ENCODE assay signal across 9 cellular contexts in the genomic region with DNA sequence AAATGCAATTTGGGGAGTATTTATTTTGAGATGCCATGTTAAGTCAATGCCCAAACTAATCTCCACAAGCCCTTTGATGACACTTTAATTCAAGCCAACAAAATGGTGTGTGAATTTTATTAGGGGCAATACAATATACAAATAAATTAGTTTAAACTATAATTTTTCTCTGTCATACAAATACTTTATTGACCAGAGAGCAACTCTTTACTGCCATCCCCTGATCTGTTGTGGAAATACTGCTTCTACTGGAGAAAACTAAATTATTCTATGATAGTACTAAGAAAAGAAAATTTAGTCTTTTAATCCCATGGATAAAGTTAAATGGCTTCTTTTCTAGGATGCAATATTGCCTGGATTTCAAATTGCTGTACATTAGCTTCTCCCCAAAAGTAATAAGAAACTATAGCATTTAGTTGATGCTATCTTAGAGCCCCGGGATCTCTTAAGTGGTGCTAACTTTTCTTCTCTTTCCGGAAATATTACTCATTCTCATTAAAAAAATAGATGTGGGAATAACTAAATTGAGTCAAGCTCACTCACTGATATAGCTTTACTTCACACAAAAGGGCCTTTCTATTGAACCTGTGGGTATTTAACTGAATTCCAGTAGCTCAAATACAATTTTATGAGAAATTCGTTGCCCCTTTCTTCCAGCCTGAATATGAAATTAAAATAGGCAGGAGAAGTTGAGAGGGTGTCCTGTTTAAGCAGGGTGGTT. TPM values are rescaled to one million over a fixed set of nuclear protein-coding genes. Genes with fewer than 3 reads are reported as not detected.
DNase-seq lines count a peak whose midpoint lies in the region; ATAC-seq, FAIRE-seq and TF ChIP-seq lines count a peak whose summit lies in the region.
"Had no signal": no experiment of that assay in that cellular context is flagged by ENCODE, and none has a peak within 500 bp of the region (broad histone marks: within the 10 kb centered on the region; RNA-seq: fewer than 3 reads in every experiment).

No MANE protein-coding gene starts in this region.

- H3K36me3 Mint-ChIP-seq in activated T-helper 2 cell treated with anti-CD3 and anti-CD28 coated beads, Interferon-gamma antibody, Interleukin-2, Interleukin-4, amounts not matched to agents 10 μg/mL and 5 μg/mL and 100 μg/mL, durations not matched to agents 14 hours and 24 hours and 36 hours (ENCODE audit: low read depth), result no peaks in the 10 kb centered on the region
- H3K36me3 Mint-ChIP-seq: CD8-positive, alpha-beta memory T cell had no signal

- no peaks in the 10 kb centered on the region for H3K27me3 ChIP-seq in pancreas

- ATAC-seq in pancreas (peak in 3 of 4 donors; percentile 56 to 71 (median 70)), HG03460 (IDR thresholded peaks at IDR 0.05; ENCODE audit: unreplicated experiment) (no peak)

- peak in 2 of 4 donors; percentile 20 to 34 for TF ChIP-seq CTCF in pancreas (IDR thresholded peaks at IDR 0.05)

- intact Hi-C loops in pancreas (cut with DNase I), result loop anchor here (5.0 to 10.0 kb wide), 3 partner anchors 96 to 106 kb away; no protein-coding TSS in a partner anchor
- intact Hi-C loops in activated T-helper 2 cell treated with anti-CD3 and anti-CD28 coated beads, Interferon-gamma antibody, Interleukin-2, Interleukin-4, amounts not matched to agents 10 μg/mL and 5 μg/mL and 100 μg/mL, durations not matched to agents 14 hours and 24 hours and 36 hours (cut with micrococcal nuclease), result loop anchor here (5.0 kb wide), 1 partner anchor 51 kb away; a partner anchor contains a TSS

- no peak overlapping the region for H3K4me3 Mint-ChIP-seq in activated T-helper 2 cell treated with anti-CD3 and anti-CD28 coated beads, Interferon-gamma antibody, Interleukin-2, Interleukin-4, amounts not matched to agents 10 μg/mL and 5 μg/mL and 100 μg/mL, durations not matched to agents 14 hours and 24 hours and 36 hours (ENCODE audit: low read depth)
- H3K4me3 Mint-ChIP-seq: CD8-positive, alpha-beta memory T cell had no signal

- peak; percentile 4 to 46 (median 21) for DNase-seq in NCI-H1417 (lab: John Stamatoyannopoulos, UW)
- DNase-seq in NCI-H1417 treated with DMSO at 0.1 percent for 48 hours (lab: John Stamatoyannopoulos, UW), result no peak
- DNase-seq in NCI-H82 (lab: John Stamatoyannopoulos, UW), result peak; percentile 33
- DNase-seq in dermis blood vessel endothelial cell, result peak; percentile 11
- DNase-seq in pancreas, result no peak
- no peak for DNase-seq in activated T-helper 2 cell treated with anti-CD3 and anti-CD28 coated beads, Interferon-gamma antibody, Interleukin-2, Interleukin-4, amounts not matched to agents 10 μg/mL and 5 μg/mL and 100 μg/mL, durations not matched to agents 14 hours and 24 hours and 36 hours (ENCODE audit: low spot score)
- DNase-seq in stimulated activated CD4-positive, alpha-beta T cell treated with anti-CD3 and anti-CD28 coated beads, Interleukin-4, amount 100 ng/mL, for 1 hour, result no peak
- DNase-seq: CD8-positive, alpha-beta memory T cell had no signal

- H3K36me3 ChIP-seq in pancreas, result no peaks in the 10 kb centered on the region

- no peak overlapping the region for H3K27ac Mint-ChIP-seq in activated T-helper 2 cell treated with anti-CD3 and anti-CD28 coated beads, Interferon-gamma antibody, Interleukin-2, Interleukin-4, amounts not matched to agents 10 μg/mL and 5 μg/mL and 100 μg/mL, durations not matched to agents 14 hours and 24 hours and 36 hours
- H3K27ac Mint-ChIP-seq: CD8-positive, alpha-beta memory T cell had no signal

- no peaks in the 10 kb centered on the region for H3K4me1 Mint-ChIP-seq in activated T-helper 2 cell treated with anti-CD3 and anti-CD28 coated beads, Interferon-gamma antibody, Interleukin-2, Interleukin-4, amounts not matched to agents 10 μg/mL and 5 μg/mL and 100 μg/mL, durations not matched to agents 14 hours and 24 hours and 36 hours (ENCODE audit: low read depth)
- H3K4me1 Mint-ChIP-seq: CD8-positive, alpha-beta memory T cell had no signal

- H3K4me3 ChIP-seq in pancreas, result no peak overlapping the region

- WGBS in pancreas, 2 donors, result 47 to 61% methylated on average over 3 of the region's 3 CpGs

- no peak overlapping the region for H3K27ac ChIP-seq in pancreas

- no peak for FAIRE-seq in pancreas (lab: Jason Lieb, UNC)

- H3K27me3 Mint-ChIP-seq in activated T-helper 2 cell treated with anti-CD3 and anti-CD28 coated beads, Interferon-gamma antibody, Interleukin-2, Interleukin-4, amounts not matched to agents 10 μg/mL and 5 μg/mL and 100 μg/mL, durations not matched to agents 14 hours and 24 hours and 36 hours (ENCODE audit: low read depth), result peaks cover 10% of the 10 kb centered on the region

- no peaks in the 10 kb centered on the region for H3K4me1 ChIP-seq in pancreas

- no peaks in the 10 kb centered on the region for H3K9me3 Mint-ChIP-seq in activated T-helper 2 cell treated with anti-CD3 and anti-CD28 coated beads, Interferon-gamma antibody, Interleukin-2, Interleukin-4, amounts not matched to agents 10 μg/mL and 5 μg/mL and 100 μg/mL, durations not matched to agents 14 hours and 24 hours and 36 hours
- H3K9me3 Mint-ChIP-seq: CD8-positive, alpha-beta memory T cell had no signal

- H3K9me3 ChIP-seq in pancreas, result no peaks in the 10 kb centered on the region

RNA-seq across cellular contexts. Expression of a gene that starts 49.2 kb away (rescaled TPM):
- total RNA-seq in dermis blood vessel endothelial cell, result 4.8 and 6.3 TPM in 2 replicates
- 10 to 100 TPM in 4 of 6 donors, 1 to 10 TPM in 2; 8.7 to 12.6 (median 10.6) TPM for total RNA-seq in pancreas
- 10 to 100 TPM in 1 of 2 donors, 1 to 10 TPM in 1; 7.4 to 19.8 TPM for polyA plus RNA-seq in pancreas
- 1.3 and 1.6 TPM in 2 replicates for total RNA-seq in activated T-helper 2 cell treated with anti-CD3 and anti-CD28 coated beads, Interferon-gamma antibody, Interleukin-2, Interleukin-4, amounts not matched to agents 10 μg/mL and 5 μg/mL and 100 μg/mL, durations not matched to agents 14 hours and 24 hours and 36 hours
- polyA plus RNA-seq: CD8-positive, alpha-beta memory T cell had no signal

RNA-seq across cellular contexts. Expression of a gene that starts 58.7 kb away (rescaled TPM):
- total RNA-seq in dermis blood vessel endothelial cell, result not detected in 2 replicates
- total RNA-seq in pancreas, result not detected
- polyA plus RNA-seq in pancreas, result not detected
- not detected in 2 replicates for total RNA-seq in activated T-helper 2 cell treated with anti-CD3 and anti-CD28 coated beads, Interferon-gamma antibody, Interleukin-2, Interleukin-4, amounts not matched to agents 10 μg/mL and 5 μg/mL and 100 μg/mL, durations not matched to agents 14 hours and 24 hours and 36 hours
- total RNA-seq: CD8-positive, alpha-beta memory T cell had no signal
- polyA plus RNA-seq: CD8-positive, alpha-beta memory T cell had no signal

Comparison
In these comparisons a context has a peak if more than half of its experiments do, and no peak if none do; other contexts are left out.
1. DNase-seq: peak in NCI-H1417 (3 of 3), NCI-H82 (single experiment) and dermis blood vessel endothelial cell (single experiment); none in NCI-H1417 treated with DMSO at 0.1 percent for 48 hours (single experiment), pancreas (0 of 6), activated T-helper 2 cell treated with anti-CD3 and anti-CD28 coated beads, Interferon-gamma antibody, Interleukin-2, Interleukin-4, amounts not matched to agents 10 μg/mL and 5 μg/mL and 100 μg/mL, durations not matched to agents 14 hours and 24 hours and 36 hours (single experiment) and stimulated activated CD4-positive, alpha-beta T cell treated with anti-CD3 and anti-CD28 coated beads, Interleukin-4, amount 100 ng/mL, for 1 hour (single experiment).